20 cellular contexts compared by ENCODE assay signal in the genomic region with DNA sequence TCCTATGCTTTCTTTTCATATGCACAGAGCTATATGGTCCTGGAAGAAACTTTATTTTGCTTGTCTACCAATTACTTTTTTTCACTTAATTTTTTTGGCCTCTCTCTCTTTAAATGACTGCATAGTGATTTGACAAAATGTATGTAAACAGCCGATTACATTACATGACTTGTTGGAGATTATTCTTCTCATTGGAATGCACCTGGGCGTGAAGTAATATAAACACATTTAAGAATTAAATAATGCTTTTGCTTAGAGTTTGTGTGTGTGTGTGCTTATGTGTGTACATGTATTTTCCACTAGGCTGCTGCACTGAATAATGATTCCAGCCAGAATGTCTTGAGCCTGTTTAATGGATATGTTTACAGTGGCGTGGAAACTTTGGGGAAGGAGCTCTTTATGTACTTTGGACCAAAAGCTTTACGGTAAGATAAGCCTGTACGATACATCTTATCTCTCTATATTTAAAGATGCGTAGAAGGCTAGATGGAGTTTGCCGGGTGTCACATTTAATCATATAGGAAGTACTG. TPM values are rescaled to one million over a fixed set of nuclear protein-coding genes. Genes with fewer than 3 reads are reported as not detected.
DNase-seq lines count a peak whose midpoint lies in the region; ATAC-seq and TF ChIP-seq lines count a peak whose summit lies in the region.
"Had no signal": no experiment of that assay in that cellular context is flagged by ENCODE, and none has a peak within 500 bp of the region (broad histone marks: within the 10 kb centered on the region; RNA-seq: fewer than 3 reads in every experiment).

No MANE protein-coding gene starts in this region.

- ATAC-seq in DND-41 (ENCODE audit: insufficient read depth, low read depth) = no peak
- no peak for ATAC-seq in lower lobe of right lung
- ATAC-seq: activated CD8-positive, alpha-beta T cell treated with anti-CD3 and anti-CD28 coated beads for 36 hours; activated T-cell treated with anti-CD3 and anti-CD28 coated beads, Interleukin-2, amount 50 U/mL, for 4 hours; GM12878 had no signal

- H3K27me3 Mint-ChIP-seq in endothelial cell (ENCODE audit: unreplicated experiment) = no peaks in the 10 kb centered on the region
- H3K27me3 Mint-ChIP-seq: activated CD8-positive, alpha-beta T cell treated with anti-CD3 and anti-CD28 coated beads for 36 hours; activated naive CD8-positive, alpha-beta T cell had no signal

- DNase-seq in DND-41 (no peak), SJSA1 (ENCODE audit: low read depth in 1 of 2, low spot score in 2 of 2) (peak in 1 of 2 experiments; percentile 30), endothelial cell (ENCODE audit: low spot score) (no peak), osteoblast (ENCODE audit: insufficient read length, low spot score, missing footprints) (no peak), HuH-7.5 (ENCODE audit: low spot score) (no peak), lower lobe of right lung (no peak), H7 (no peak)
- DNase-seq: activated CD8-positive, alpha-beta T cell treated with anti-CD3 and anti-CD28 coated beads for 36 hours; activated T-cell treated with anti-CD3 and anti-CD28 coated beads, Interleukin-2, amount 50 U/mL, for 4 hours; body of pancreas; GF-D8; kidney; NCI-H146; NCI-H2171 treated with DMSO at 0.1 percent for 48 hours had no signal

- H3K9ac ChIP-seq in DND-41 (ENCODE audit: low read depth, low read length) = no peak overlapping the region

- TF ChIP-seq CTCF in DND-41 (IDR thresholded peaks at IDR 0.05; ENCODE audit: borderline replicate concordance, extremely low read depth, low read length, poor library complexity, severe bottlenecking) = no peak
- TF ChIP-seq CTCF in endothelial cell (IDR thresholded peaks at IDR 0.05; ENCODE audit: unreplicated experiment) = no peak
- TF ChIP-seq CTCF in osteoblast (IDR thresholded peaks at IDR 0.05; ENCODE audit: extremely low read depth, low read depth, low read length) = no peak
- TF ChIP-seq CTCF in lower lobe of right lung (IDR thresholded peaks at IDR 0.05) = no peak

- H3K4me3 ChIP-seq in DND-41 (ENCODE audit: low read depth in 1 of 2, low read length in 2 of 2) (no peak overlapping the region), SJSA1 (no peak overlapping the region), osteoblast (ENCODE audit: insufficient read depth, low read length) (peak overlapping the region; percentile 32), lower lobe of right lung (no peak overlapping the region), H7 (ENCODE audit: insufficient read depth, low read depth, low read length) (no peak overlapping the region)
- H3K4me3 ChIP-seq: body of pancreas, esophagus muscularis mucosa, GM12878, prostate gland, skin epidermis had no signal

- H3K79me2 ChIP-seq in DND-41 (ENCODE audit: insufficient read depth, low read length) = peaks cover 100% of the 10 kb centered on the region
- H3K79me2 ChIP-seq in osteoblast (ENCODE audit: insufficient read depth, low read length) = peaks cover 70% of the 10 kb centered on the region

- no peaks in the 10 kb centered on the region for H3K9me3 ChIP-seq in DND-41 (ENCODE audit: insufficient read depth, low read length, severe bottlenecking)
- H3K9me3 ChIP-seq in SJSA1 (replicated peaks) = no peaks in the 10 kb centered on the region
- H3K9me3 ChIP-seq in osteoblast (ENCODE audit: low read depth, low read length) = no peaks in the 10 kb centered on the region
- H3K9me3 ChIP-seq in lower lobe of right lung = no peaks in the 10 kb centered on the region
- H3K9me3 ChIP-seq: body of pancreas, esophagus muscularis mucosa, prostate gland had no signal

- intact Hi-C loops in lower lobe of right lung (cut with DNase I) = no loop called here

- no peaks in the 10 kb centered on the region for H3K36me3 Mint-ChIP-seq in endothelial cell (ENCODE audit: low read depth, unreplicated experiment)
- H3K36me3 Mint-ChIP-seq: activated naive CD8-positive, alpha-beta T cell had no signal

- H4K20me1 ChIP-seq in DND-41 (ENCODE audit: insufficient read depth, low read length) (peaks cover 64% of the 10 kb centered on the region), osteoblast (ENCODE audit: insufficient read depth, low read length) (no peaks in the 10 kb centered on the region)

- H3K4me3 Mint-ChIP-seq in endothelial cell (ENCODE audit: unreplicated experiment) = no peak overlapping the region
- H3K4me3 Mint-ChIP-seq: activated CD8-positive, alpha-beta T cell treated with anti-CD3 and anti-CD28 coated beads for 36 hours; activated naive CD8-positive, alpha-beta T cell; activated T-cell treated with anti-CD3 and anti-CD28 coated beads, Interleukin-2, amount 50 U/mL, for 4 hours; nephron had no signal

- peak overlapping the region; percentile 14 for H3K27ac Mint-ChIP-seq in endothelial cell (ENCODE audit: unreplicated experiment)
- H3K27ac Mint-ChIP-seq: activated CD8-positive, alpha-beta T cell treated with anti-CD3 and anti-CD28 coated beads for 36 hours; activated naive CD8-positive, alpha-beta T cell; nephron had no signal

- no peaks in the 10 kb centered on the region for H3K27me3 ChIP-seq in DND-41 (ENCODE audit: insufficient read depth, low read length, poor library complexity)
- H3K27me3 ChIP-seq in SJSA1 (replicated peaks) = no peaks in the 10 kb centered on the region
- no peaks in the 10 kb centered on the region for H3K27me3 ChIP-seq in osteoblast (ENCODE audit: insufficient read depth, low read length)
- H3K27me3 ChIP-seq in lower lobe of right lung (ENCODE audit: low read depth) = no peaks in the 10 kb centered on the region
- no peaks in the 10 kb centered on the region for H3K27me3 ChIP-seq in H7 (ENCODE audit: control insufficient read depth, insufficient read depth, low read length)
- H3K27me3 ChIP-seq: body of pancreas, esophagus muscularis mucosa had no signal

- peaks cover 89% of the 10 kb centered on the region for H3K36me3 ChIP-seq in DND-41 (ENCODE audit: insufficient read depth, low read length)
- peaks cover 22% of the 10 kb centered on the region for H3K36me3 ChIP-seq in SJSA1
- H3K36me3 ChIP-seq in osteoblast (ENCODE audit: insufficient read depth, low read length) = peaks cover 5% of the 10 kb centered on the region
- H3K36me3 ChIP-seq in lower lobe of right lung = no peaks in the 10 kb centered on the region
- H3K36me3 ChIP-seq in H7 (replicated peaks; ENCODE audit: control insufficient read depth, insufficient read depth, low read length) = no peaks in the 10 kb centered on the region
- H3K36me3 ChIP-seq: esophagus muscularis mucosa, prostate gland had no signal

- no peaks in the 10 kb centered on the region for H3K9me3 Mint-ChIP-seq in endothelial cell (ENCODE audit: unreplicated experiment)
- H3K9me3 Mint-ChIP-seq: activated CD8-positive, alpha-beta T cell treated with anti-CD3 and anti-CD28 coated beads for 36 hours; activated T-cell treated with anti-CD3 and anti-CD28 coated beads, Interleukin-2, amount 50 U/mL, for 4 hours; nephron had no signal

- peak overlapping the region; percentile 20; the same call in 1 of the 2 replicates for H3K4me2 ChIP-seq in DND-41 (ENCODE audit: insufficient read depth, low read length)
- H3K4me2 ChIP-seq in osteoblast (ENCODE audit: insufficient read depth, low read length) = peak overlapping the region; percentile 52

- H3K27ac ChIP-seq in DND-41 (ENCODE audit: low read length) (peak overlapping the region; percentile 33; the same call in 1 of the 2 replicates), SJSA1 (peak overlapping the region; percentile 33), osteoblast (ENCODE audit: low read depth, low read length) (peak overlapping the region; percentile 70), lower lobe of right lung (no peak overlapping the region)
- H3K27ac ChIP-seq: esophagus muscularis mucosa, prostate gland, skin epidermis had no signal

- H2AFZ ChIP-seq in DND-41 (ENCODE audit: low read depth, low read length) (no peak overlapping the region), osteoblast (ENCODE audit: low read length) (peak overlapping the region; percentile 89)

- H3K4me1 Mint-ChIP-seq in endothelial cell (ENCODE audit: unreplicated experiment) = no peaks in the 10 kb centered on the region
- H3K4me1 Mint-ChIP-seq: nephron had no signal

- H3K4me1 ChIP-seq in DND-41 (ENCODE audit: insufficient read depth, low read length) = peaks cover 84% of the 10 kb centered on the region
- peaks cover 16% of the 10 kb centered on the region for H3K4me1 ChIP-seq in SJSA1 (replicated peaks)
- H3K4me1 ChIP-seq in osteoblast (ENCODE audit: insufficient read depth, low read length) = peaks cover 17% of the 10 kb centered on the region
- no peaks in the 10 kb centered on the region for H3K4me1 ChIP-seq in lower lobe of right lung
- H3K4me1 ChIP-seq: esophagus muscularis mucosa, prostate gland had no signal

RNA-seq across cellular contexts. Expression of gene NEIL3, which starts 12.5 kb away (rescaled TPM):
- 26.8 and 27.3 TPM in 2 replicates for total RNA-seq in SJSA1 (2014; rRNA removed; shearing (Covaris generic))
- total RNA-seq in endothelial cell (ENCODE audit: unreplicated experiment) (1.7 TPM), osteoblast (5.4 and 7.4 TPM in 2 replicates), lower lobe of right lung (1.1 TPM)
- total RNA-seq in H7 (2014; rRNA removed; shearing (Covaris generic)) = 7.8 and 8.8 TPM in 2 replicates
- total RNA-seq: body of pancreas had no signal
